ENCODE assay signal across 8 cellular contexts in the genomic region with DNA sequence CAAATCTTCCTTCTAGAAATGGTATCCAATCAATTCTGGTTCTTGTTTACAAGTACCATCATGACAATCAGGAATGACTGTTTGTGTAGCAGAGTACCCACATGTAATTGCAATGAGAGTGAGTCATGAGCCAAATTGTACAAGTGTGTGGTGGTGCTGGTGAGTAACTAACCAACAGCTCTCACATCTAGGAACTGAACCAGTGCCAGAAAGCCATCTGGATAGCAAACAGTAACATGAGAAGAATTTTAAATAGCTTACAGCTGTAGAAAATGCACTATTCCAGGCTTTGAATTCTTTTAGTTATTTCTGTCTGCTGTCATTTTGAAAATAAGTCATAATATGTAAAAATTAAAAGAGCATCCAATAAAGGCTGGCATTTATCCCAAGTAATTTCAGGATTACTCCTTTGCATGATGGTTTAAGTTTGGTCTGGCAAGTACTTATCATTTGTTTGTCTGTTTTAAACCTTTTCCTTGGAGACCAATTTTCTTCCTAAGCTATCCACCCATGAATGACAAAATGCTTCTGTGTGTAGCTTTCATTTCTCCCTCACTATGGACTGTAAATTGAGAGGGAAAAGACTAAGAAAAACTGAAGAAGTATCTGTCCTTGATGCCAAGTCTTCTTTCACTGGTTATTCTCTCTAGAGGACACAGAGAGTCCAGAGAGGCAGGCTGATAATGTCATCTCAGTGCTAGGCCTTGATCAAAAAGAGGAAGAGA.
DNase-seq lines count a peak whose midpoint lies in the region; ATAC-seq and TF ChIP-seq lines count a peak whose summit lies in the region.

No MANE protein-coding gene starts in this region.

- H2BK120ac ChIP-seq in IMR-90 (ENCODE audit: low read depth, low read length): peak overlapping the region; percentile 72
- no peak overlapping the region for H2BK120ac ChIP-seq in neuronal stem cell (ENCODE audit: low read depth, low read length)

- POLR2A ChIA-PET in IMR-90 (lab: Charles Lee; ENCODE audit: unreplicated experiment): no interaction called here

- dilution Hi-C loops in IMR-90 (cut with HindIII; ENCODE audit: low sequenced_read_pairs, unreplicated experiment): no loop called here

- H2BK20ac ChIP-seq in IMR-90 (ENCODE audit: low read depth, low read length): peak overlapping the region; percentile 79

- peaks cover 25 to 44% of the 10 kb centered on the region in 2 experiments for H3K79me1 ChIP-seq in IMR-90 (ENCODE audit: low read depth in 1 of 2, low read length in 2 of 2)
- no peaks in the 10 kb centered on the region for H3K79me1 ChIP-seq in neuronal stem cell (ENCODE audit: low read depth, low read length)

- H3K4me1 ChIP-seq in IMR-90 (ENCODE audit: control insufficient read depth, insufficient read depth, low read length) (peaks cover 10% of the 10 kb centered on the region), lower lobe of right lung (peaks cover 20% of the 10 kb centered on the region), transverse colon (peaks cover 5 to 21% (median 13%) of the 10 kb centered on the region in 4 donors), neuronal stem cell (ENCODE audit: control insufficient read depth in 2 of 2, insufficient read depth in 1 of 2, low read depth in 1 of 2, low read length in 2 of 2) (peaks cover 0 to 2% of the 10 kb centered on the region in 2 donors)

- H2BK5ac ChIP-seq in IMR-90 (ENCODE audit: low read depth, low read length, poor library complexity, severe bottlenecking) (peak overlapping the region; percentile 96), neuronal stem cell (ENCODE audit: low read length) (no peak overlapping the region)

- DNase-seq in ACHN (peak; percentile 94), GM12865 (ENCODE audit: low read depth) (peak; percentile 53), IMR-90 (peak; percentile 100), NOMO-1 treated with dmso at 0.1 percent for 144 hours (lab: John Stamatoyannopoulos, UW; ENCODE audit: unreplicated experiment) (peak; percentile 14), lower lobe of right lung (no peak), transverse colon (peak; percentile 48), neuronal stem cell (ENCODE audit: low spot score) (no peak)

- H4K20me1 ChIP-seq in IMR-90 (ENCODE audit: insufficient read depth, low read length): peaks cover 4% of the 10 kb centered on the region; the same call in 1 of the 2 replicates

- H2BK15ac ChIP-seq in IMR-90 (ENCODE audit: low read depth, low read length) (peak overlapping the region; percentile 35; the same call in 1 of the 3 replicates), neuronal stem cell (ENCODE audit: low read length) (no peak overlapping the region)

- H3K9ac ChIP-seq in IMR-90 (ENCODE audit: low read depth, low read length) (peak overlapping the region; percentile 42; the same call in 1 of the 2 replicates), neuronal stem cell (ENCODE audit: low read depth, low read length, poor library complexity) (no peak overlapping the region)

- H3K36me3 ChIP-seq in IMR-90 (ENCODE audit: control insufficient read depth, insufficient read depth, low read length): no peaks in the 10 kb centered on the region
- no peaks in the 10 kb centered on the region for H3K36me3 ChIP-seq in lower lobe of right lung
- no peaks in the 10 kb centered on the region for H3K36me3 ChIP-seq in transverse colon
- H3K36me3 ChIP-seq in neuronal stem cell (replicated peaks in 1 of 2; ENCODE audit: control insufficient read depth in 2 of 2, insufficient read depth in 2 of 2, low read length in 2 of 2): no peaks in the 10 kb centered on the region

- peak overlapping the region; percentile 87 for H3K27ac ChIP-seq in IMR-90 (ENCODE audit: insufficient read depth, low read length)
- H3K27ac ChIP-seq in cingulate gyrus (ENCODE audit: low read depth, low read length): peak overlapping the region; percentile 78
- H3K27ac ChIP-seq in lower lobe of right lung: peak overlapping the region; percentile 54
- peak overlapping the region; percentile 25 to 67 (median 59) for H3K27ac ChIP-seq in transverse colon
- H3K27ac ChIP-seq in neuronal stem cell (replicated peaks; ENCODE audit: low read length): no peak overlapping the region

- H3K23ac ChIP-seq in IMR-90 (ENCODE audit: low read depth, low read length) (0 out of 2 replicates have a peak overlapping the region, but pooled peaks have one; percentile 43), neuronal stem cell (ENCODE audit: low read depth, low read length, poor library complexity) (no peak overlapping the region)

- in situ Hi-C loops in ACHN (cut with HindIII; ENCODE audit: low pct_ligation_motif_present, low pct_unique_long_range_greater_than_20kb, low sequenced_read_pairs) (no loop called here), IMR-90 (cut with MboI; ENCODE audit: low sequenced_read_pairs) (no loop called here), transverse colon (cut with MboI; ENCODE audit: low pct_ligation_motif_present in 1 of 4, low pct_unique_long_range_greater_than_20kb in 1 of 4, low sequenced_read_pairs in 3 of 4) (no loop called here)

- intact Hi-C loops in IMR-90 (cut with micrococcal nuclease): loop anchor here (1.0 kb wide), 1 partner anchor 141 kb away; no protein-coding TSS in a partner anchor
- intact Hi-C loops in lower lobe of right lung (cut with DNase I): no loop called here
- intact Hi-C loops in transverse colon (cut with DNase I; ENCODE audit: low total_unique reads): no loop called here

- no peak for TF ChIP-seq POLR2A in IMR-90 (IDR thresholded peaks at IDR 0.05; ENCODE audit: low read depth, low read length)
- no peak for TF ChIP-seq POLR2A in transverse colon (IDR thresholded peaks at IDR 0.05)

- H3K14ac ChIP-seq in IMR-90 (replicated peaks; ENCODE audit: low read depth, low read length): no peak overlapping the region; the same call in 1 of the 2 replicates
- no peak overlapping the region for H3K14ac ChIP-seq in neuronal stem cell (ENCODE audit: low read length)

- peak overlapping the region; percentile 87 for H3K4ac ChIP-seq in IMR-90 (ENCODE audit: low read depth, low read length)
- no peak overlapping the region for H3K4ac ChIP-seq in neuronal stem cell (ENCODE audit: low read length)

- TF ChIP-seq CTCF in GM12865 (IDR thresholded peaks at IDR 0.05; ENCODE audit: insufficient read depth, low read depth, low read length, missing control alignments): no peak
- peak; percentile 1; the same call in 1 of the 2 replicates for TF ChIP-seq CTCF in IMR-90 (conservative IDR thresholded peaks at IDR 0.05; ENCODE audit: low read depth, low read length)
- TF ChIP-seq CTCF in lower lobe of right lung (IDR thresholded peaks at IDR 0.05): no peak
- no peak for TF ChIP-seq CTCF in transverse colon (IDR thresholded peaks at IDR 0.05)

- no peak overlapping the region for H2BK12ac ChIP-seq in neuronal stem cell (ENCODE audit: low read length)

- peak overlapping the region; percentile 27; the same call in 1 of the 2 replicates for H3K56ac ChIP-seq in IMR-90 (ENCODE audit: extremely low read depth, insufficient read depth, low read length)

- no peak for TF ChIP-seq RAD21 in IMR-90 (IDR thresholded peaks at IDR 0.05; ENCODE audit: low read length)

- H3K27me3 ChIP-seq in IMR-90 (ENCODE audit: control insufficient read depth, insufficient read depth, low read length) (no peaks in the 10 kb centered on the region), lower lobe of right lung (ENCODE audit: low read depth) (no peaks in the 10 kb centered on the region), transverse colon (no peaks in the 10 kb centered on the region), neuronal stem cell (ENCODE audit: control insufficient read depth in 3 of 3, insufficient read depth in 3 of 3, low read depth in 1 of 3, low read length in 3 of 3) (no peaks in the 10 kb centered on the region)

- H4K8ac ChIP-seq in IMR-90 (ENCODE audit: low read depth in 2 of 2, low read length in 2 of 2) (peak overlapping the region; percentile 62 to 70; a peak in 3 of 4 replicates), neuronal stem cell (ENCODE audit: low read depth, low read length) (no peak overlapping the region)

- no peaks in the 10 kb centered on the region for H3K9me3 ChIP-seq in IMR-90 (ENCODE audit: control insufficient read depth, insufficient read depth, low read length)
- no peaks in the 10 kb centered on the region for H3K9me3 ChIP-seq in lower lobe of right lung
- H3K9me3 ChIP-seq in transverse colon: no peaks in the 10 kb centered on the region
- H3K9me3 ChIP-seq in neuronal stem cell (replicated peaks in 1 of 2; ENCODE audit: control insufficient read depth in 2 of 2, insufficient read depth in 1 of 2, low read depth in 1 of 2, low read length in 2 of 2): no peaks in the 10 kb centered on the region

- TF ChIP-seq EP300 in transverse colon (IDR thresholded peaks at IDR 0.05; ENCODE audit: low read depth): no peak

- CTCF ChIA-PET in IMR-90 (lab: Yijun Ruan, JAX): interaction anchor here (1.3 to 1.4 kb wide), 2 partner anchors 10 to 141 kb away, joined by 3 to 7 read pairs; no protein-coding TSS in a partner anchor

- peaks cover 10% of the 10 kb centered on the region for H3K9me1 ChIP-seq in IMR-90 (ENCODE audit: insufficient read depth, low read length)

- H3K4me3 ChIP-seq in GM12865 (ENCODE audit: low read depth, low read length) (no peak overlapping the region), IMR-90 (ENCODE audit: insufficient read depth, low read depth, low read length) (no peak overlapping the region), lower lobe of right lung (no peak overlapping the region), transverse colon (no peak overlapping the region), neuronal stem cell (ENCODE audit: low read length in 2 of 2) (no peak overlapping the region)

- H2AK5ac ChIP-seq in IMR-90 (ENCODE audit: low read depth, low read length) (peak overlapping the region; percentile 32; the same call in 1 of the 2 replicates), neuronal stem cell (ENCODE audit: low read depth, low read length) (no peak overlapping the region)

- H4K91ac ChIP-seq in IMR-90 (ENCODE audit: insufficient read depth, low read depth, low read length) (0 out of 2 replicates have a peak overlapping the region, but pooled peaks have one; percentile 35), neuronal stem cell (ENCODE audit: low read depth, low read length, poor library complexity) (no peak overlapping the region)

- H2AFZ ChIP-seq in IMR-90 (replicated peaks; ENCODE audit: low read length, poor library complexity) (no peak overlapping the region), neuronal stem cell (ENCODE audit: low read length) (no peak overlapping the region)

- H3K4me2 ChIP-seq in IMR-90 (ENCODE audit: low read depth, low read length) (peak overlapping the region; percentile 44; the same call in 1 of the 2 replicates), neuronal stem cell (ENCODE audit: insufficient read depth, low read length, poor library complexity, severe bottlenecking) (no peak overlapping the region)

- no peak overlapping the region for H2AK9ac ChIP-seq in IMR-90 (replicated peaks; ENCODE audit: low read depth, low read length, poor library complexity)

- H3K18ac ChIP-seq in IMR-90 (ENCODE audit: low read depth, low read length): peak overlapping the region; percentile 89
- H3K18ac ChIP-seq in neuronal stem cell (ENCODE audit: low read length): no peak overlapping the region

- H4K5ac ChIP-seq in IMR-90 (ENCODE audit: low read depth, low read length): peak overlapping the region; percentile 75; the same call in 1 of the 2 replicates

- BruUV-seq in IMR-90 (replicated peaks; lab: Mats Ljungman, UMichigan): no TSS peak

- ATAC-seq in IMR-90 (ENCODE audit: low read depth) (peak; percentile 83), lower lobe of right lung (peak; percentile 95 to 97)

Comparison
In these comparisons a context has a peak if more than half of its experiments do, and no peak if none do; other contexts are left out.
1. DNase-seq: peak in ACHN (single experiment), GM12865 (single experiment), IMR-90 (single experiment), NOMO-1 treated with dmso at 0.1 percent for 144 hours (single experiment) and transverse colon (single experiment); none in lower lobe of right lung (single experiment) and neuronal stem cell (single experiment).